ENCODE assay signal across 32 cellular contexts in genomic region chr21:45572783-45573451, GRCh38. TPM values are rescaled to one million over a fixed set of nuclear protein-coding genes. Genes with fewer than 3 reads are reported as not detected.
DNase-seq lines count a peak whose midpoint lies in the region; ATAC-seq, FAIRE-seq and TF ChIP-seq lines count a peak whose summit lies in the region.
"Had no signal": no experiment of that assay in that cellular context is flagged by ENCODE, and none has a peak within 500 bp of the region (broad histone marks: within the 10 kb centered on the region; RNA-seq: fewer than 3 reads in every experiment).

No MANE protein-coding gene starts in this region.

- no peak overlapping the region for H2BK5ac ChIP-seq in neuronal stem cell (ENCODE audit: low read length)

- H3K14ac ChIP-seq in neuronal stem cell (ENCODE audit: low read length), result no peak overlapping the region

- H2AFZ ChIP-seq in HepG2 (ENCODE audit: low read length) (no peak overlapping the region), neuronal stem cell (ENCODE audit: low read length) (no peak overlapping the region)
- H2AFZ ChIP-seq: parathyroid adenoma, PC-9 had no signal

- TF ChIP-seq CTCF in Peyer's patch (IDR thresholded peaks at IDR 0.05), result no peak
- TF ChIP-seq CTCF in HepG2 (CRISPR knock-in tag; IDR thresholded peaks at IDR 0.05), result no peak
- no peak for TF ChIP-seq CTCF in sigmoid colon (IDR thresholded peaks at IDR 0.05)
- TF ChIP-seq CTCF in progenitor cell of endocrine pancreas (IDR thresholded peaks at IDR 0.05; ENCODE audit: unreplicated experiment), result no peak

- peak in 2 of 3 donors; percentile 19 to 34 for DNase-seq in Peyer's patch
- no peak for DNase-seq in caudate nucleus (lab: John Stamatoyannopoulos, UW)
- no peak for DNase-seq in HepG2 (ENCODE audit: low spot score)
- DNase-seq in sigmoid colon, result peak; percentile 51
- no peak for DNase-seq in left lobe of liver (ENCODE audit: low spot score)
- no peak for DNase-seq in NCI-H2029 (lab: John Stamatoyannopoulos, UW)
- DNase-seq in neuronal stem cell (ENCODE audit: low spot score), result no peak
- no peak for DNase-seq in progenitor cell of endocrine pancreas (ENCODE audit: low spot score, unreplicated experiment)
- DNase-seq: activated CD4-positive, alpha-beta memory T cell treated with anti-CD3 and anti-CD28 coated beads, Interleukin-2, amount 10 ng/mL, durations not matched to agents 7 days and 5 days; activated T-cell treated with anti-CD3 and anti-CD28 coated beads for 4 hours; amygdala; CD8-positive, alpha-beta memory T cell; cortex of kidney; NCI-H2029 treated with DMSO at 0.1 percent for 48 hours; NCI-H524 treated with DMSO at 0.1 percent for 48 hours; PC-9; stimulated activated CD4-positive, alpha-beta T cell treated with anti-CD3 and anti-CD28 coated beads, Interleukin-12 subunit alpha, Interleukin-12 subunit beta, amount 100 ng/mL, for 4 hours; stimulated activated CD4-positive, alpha-beta T cell treated with anti-CD3 and anti-CD28 coated beads, Interleukin-2, amount 100 ng/mL, for 48 hours; T-helper 17 cell; trophoblast cell had no signal

- no peak overlapping the region for H2AK5ac ChIP-seq in neuronal stem cell (ENCODE audit: low read depth, low read length)

- FAIRE-seq in HepG2 (lab: Jason Lieb, UNC), result no peak
- FAIRE-seq: GM12878, kidney had no signal

- H3K4me1 Mint-ChIP-seq in progenitor cell of endocrine pancreas (ENCODE audit: low read depth), result peaks cover 3% of the 10 kb centered on the region
- H3K4me1 Mint-ChIP-seq: activated CD4-positive, alpha-beta memory T cell treated with anti-CD3 and anti-CD28 coated beads, Interleukin-2, amount 10 ng/mL, durations not matched to agents 7 days and 5 days; T-helper 17 cell had no signal

- no peak overlapping the region for H3K27ac Mint-ChIP-seq in progenitor cell of endocrine pancreas
- H3K27ac Mint-ChIP-seq: activated CD4-positive, alpha-beta memory T cell treated with anti-CD3 and anti-CD28 coated beads, Interleukin-2, amount 10 ng/mL, durations not matched to agents 7 days and 5 days; activated T-helper 2 cell treated with anti-CD3 and anti-CD28 coated beads, Interferon-gamma antibody, Interleukin-2, Interleukin-4, amounts not matched to agents 10 μg/mL and 5 μg/mL and 100 μg/mL, durations not matched to agents 14 hours and 24 hours and 36 hours; natural killer cell treated with Interleukin-12 subunit alpha and Interleukin-12 subunit beta and Interleukin-15 and Interleukin-18, amount 100 ng/mL, for 72 hours; T-helper 17 cell had no signal

- no peak for TF ChIP-seq EP300 in HepG2 (IDR thresholded peaks at IDR 0.05; ENCODE audit: low read depth in 2 of 2, low read length in 2 of 2)
- no peak for TF ChIP-seq EP300 in HepG2 (CRISPR knock-in tag; IDR thresholded peaks at IDR 0.05; ENCODE audit: borderline replicate concordance)
- TF ChIP-seq EP300 in sigmoid colon (IDR thresholded peaks at IDR 0.05), result no peak

- H3K79me1 ChIP-seq in neuronal stem cell (ENCODE audit: low read depth, low read length), result no peaks in the 10 kb centered on the region

- H3K9me3 ChIP-seq in Peyer's patch (no peaks in the 10 kb centered on the region), HepG2 (ENCODE audit: low read length) (no peaks in the 10 kb centered on the region), sigmoid colon (no peaks in the 10 kb centered on the region), neuronal stem cell (replicated peaks in 1 of 2; ENCODE audit: control insufficient read depth in 2 of 2, insufficient read depth in 1 of 2, low read depth in 1 of 2, low read length in 2 of 2) (no peaks in the 10 kb centered on the region)
- H3K9me3 ChIP-seq: breast epithelium, esophagus muscularis mucosa, HAP-1, lower lobe of right lung had no signal

- ATAC-seq in HepG2, result no peak
- no peak for ATAC-seq in left lobe of liver
- ATAC-seq: activated naive CD4-positive, alpha-beta T cell treated with anti-CD3 and anti-CD28 coated beads, Interleukin-2, amount 50 U/mL, for 72 hours; foreskin keratinocyte; GM12878; Right ventricle myocardium inferior; T-helper 17 cell had no signal

- H3K4me1 ChIP-seq in Peyer's patch (peaks cover 0 to 5% (median 0%) of the 10 kb centered on the region in 4 donors), HepG2 (ENCODE audit: insufficient read depth, low read length) (peaks cover 9% of the 10 kb centered on the region; the same call in 1 of the 2 replicates), sigmoid colon (peaks cover 0 to 64% (median 46%) of the 10 kb centered on the region in 4 donors), neuronal stem cell (ENCODE audit: control insufficient read depth in 2 of 2, insufficient read depth in 1 of 2, low read depth in 1 of 2, low read length in 2 of 2) (peaks cover 9 to 14% of the 10 kb centered on the region in 2 donors)
- H3K4me1 ChIP-seq: breast epithelium, foreskin keratinocyte, HAP-1, parathyroid adenoma had no signal

- TF ChIP-seq RAD21 in HepG2 (CRISPR knock-in tag; IDR thresholded peaks at IDR 0.05), result no peak

- no peaks in the 10 kb centered on the region for H3K79me2 ChIP-seq in HepG2 (ENCODE audit: insufficient read depth, low read length)
- H3K79me2 ChIP-seq: parathyroid adenoma had no signal

- no peak overlapping the region for H3K4me3 Mint-ChIP-seq in progenitor cell of endocrine pancreas (ENCODE audit: low read depth)
- H3K4me3 Mint-ChIP-seq: activated CD4-positive, alpha-beta memory T cell treated with anti-CD3 and anti-CD28 coated beads, Interleukin-2, amount 10 ng/mL, durations not matched to agents 7 days and 5 days; CD8-positive, alpha-beta memory T cell; natural killer cell treated with Interleukin-12 subunit alpha and Interleukin-12 subunit beta and Interleukin-15 and Interleukin-18, amount 100 ng/mL, for 72 hours; T-helper 17 cell had no signal

- H3K27me3 ChIP-seq in Peyer's patch (no peaks in the 10 kb centered on the region), HepG2 (ENCODE audit: control insufficient read depth in 1 of 2, insufficient read depth in 2 of 2, low read length in 2 of 2) (peaks cover 13 to 80% of the 10 kb centered on the region in 2 experiments), sigmoid colon (no peaks in the 10 kb centered on the region), neuronal stem cell (ENCODE audit: control insufficient read depth in 3 of 3, insufficient read depth in 3 of 3, low read depth in 1 of 3, low read length in 3 of 3) (peaks cover 0 to 42% (median 0%) of the 10 kb centered on the region in 3 experiments)

- no peak overlapping the region for H2BK12ac ChIP-seq in neuronal stem cell (ENCODE audit: low read length)

- no peak overlapping the region for H3K4ac ChIP-seq in neuronal stem cell (ENCODE audit: low read length)

- no peaks in the 10 kb centered on the region for H3K36me3 Mint-ChIP-seq in progenitor cell of endocrine pancreas (ENCODE audit: insufficient read depth)
- H3K36me3 Mint-ChIP-seq: activated naive CD4-positive, alpha-beta T cell treated with anti-CD3 and anti-CD28 coated beads, Interleukin-2, amount 50 U/mL, for 72 hours; CD8-positive, alpha-beta memory T cell; natural killer cell treated with Interleukin-12 subunit alpha and Interleukin-12 subunit beta and Interleukin-15 and Interleukin-18, amount 100 ng/mL, for 72 hours had no signal

- WGBS in HepG2 (ENCODE audit: low lambda C conversion rate), result 74% methylated on average over 10 of the region's 11 CpGs
- 39 to 78% methylated on average over 11 of the region's 11 CpGs for WGBS in sigmoid colon, 2 donors
- WGBS in neuronal stem cell (ENCODE audit: extremely low coverage in 2 of 2, insufficient read length in 2 of 2, insufficient replicate concordance in 1 of 2), 2 donors, result no CpG with 5 or more reads among the region's 11 CpGs

- no TSS peak for BruUV-seq in HepG2 (replicated peaks; lab: Mats Ljungman, UMichigan)

- CTCF ChIA-PET in HepG2 (lab: Yijun Ruan, JAX; ENCODE audit: low intra/inter-chr PET ratio, low total read pairs), result no interaction called here

- TF ChIP-seq POLR2A in Peyer's patch (IDR thresholded peaks at IDR 0.05) (no peak), HepG2 (IDR thresholded peaks at IDR 0.05; ENCODE audit: insufficient read depth in 1 of 2, low read depth in 2 of 2, low read length in 2 of 2) (no peak), sigmoid colon (IDR thresholded peaks at IDR 0.05) (no peak)

- H3K4me2 ChIP-seq in HepG2 (ENCODE audit: low read depth, low read length) (no peak overlapping the region), neuronal stem cell (ENCODE audit: insufficient read depth, low read length, poor library complexity, severe bottlenecking) (no peak overlapping the region)
- H3K4me2 ChIP-seq: PC-9 had no signal

- intact Hi-C loops in HepG2 (cut with micrococcal nuclease; ENCODE audit: unreplicated experiment) (no loop called here), sigmoid colon (cut with DNase I) (no loop called here)

- H2BK120ac ChIP-seq in neuronal stem cell (ENCODE audit: low read depth, low read length), result no peak overlapping the region

- H3K9ac ChIP-seq in HepG2 (ENCODE audit: insufficient read depth, low read depth, low read length) (no peak overlapping the region), neuronal stem cell (ENCODE audit: low read depth, low read length, poor library complexity) (no peak overlapping the region)
- H3K9ac ChIP-seq: parathyroid adenoma had no signal

- H3K23ac ChIP-seq in neuronal stem cell (ENCODE audit: low read depth, low read length, poor library complexity), result no peak overlapping the region

- POLR2A ChIA-PET in HepG2 (lab: Yijun Ruan, JAX), result no interaction called here

- H4K20me1 ChIP-seq in HepG2 (ENCODE audit: insufficient read depth, low read length), result no peaks in the 10 kb centered on the region

- H3K4me3 ChIP-seq in Peyer's patch (no peak overlapping the region), HepG2 (replicated peaks in 1 of 3; ENCODE audit: insufficient read depth in 1 of 3, low read depth in 2 of 3, low read length in 3 of 3) (no peak overlapping the region), sigmoid colon (no peak overlapping the region), neuronal stem cell (ENCODE audit: low read length in 2 of 2) (no peak overlapping the region)
- H3K4me3 ChIP-seq: breast epithelium, esophagus muscularis mucosa, GM12878, HAP-1, lower lobe of right lung, PC-9 had no signal

- H3K27ac ChIP-seq in Peyer's patch (peak overlapping the region in 2 of 4 donors; percentile 39 to 72), caudate nucleus (ENCODE audit: low read depth, low read length) (peak overlapping the region; percentile 8), HepG2 (ENCODE audit: extremely low read length, insufficient read depth, low read length) (no peak overlapping the region), sigmoid colon (peak overlapping the region in 3 of 4 donors; percentile 85 to 94 (median 86)), neuronal stem cell (replicated peaks; ENCODE audit: low read length) (no peak overlapping the region)
- H3K27ac ChIP-seq: esophagus muscularis mucosa, foreskin keratinocyte, lower lobe of right lung, parathyroid adenoma, PC-9 had no signal

- in situ Hi-C loops in HepG2 (cut with HindIII; ENCODE audit: extremely low pct_ligation_motif_present, low pct_unique_long_range_greater_than_20kb), result no loop called here

- no peak overlapping the region for H4K8ac ChIP-seq in neuronal stem cell (ENCODE audit: low read depth, low read length)

- H3K36me3 ChIP-seq in Peyer's patch, result no peaks in the 10 kb centered on the region
- no peaks in the 10 kb centered on the region for H3K36me3 ChIP-seq in HepG2 (replicated peaks in 1 of 2; ENCODE audit: control insufficient read depth in 1 of 2, insufficient read depth in 2 of 2, low read length in 2 of 2)
- no peaks in the 10 kb centered on the region for H3K36me3 ChIP-seq in sigmoid colon
- H3K36me3 ChIP-seq in neuronal stem cell (replicated peaks in 1 of 2; ENCODE audit: control insufficient read depth in 2 of 2, insufficient read depth in 2 of 2, low read length in 2 of 2), result no peaks in the 10 kb centered on the region
- H3K36me3 ChIP-seq: breast epithelium, esophagus muscularis mucosa, HAP-1, lower lobe of right lung had no signal

- H2BK15ac ChIP-seq in neuronal stem cell (ENCODE audit: low read length), result no peak overlapping the region

- H3K27me3 Mint-ChIP-seq in progenitor cell of endocrine pancreas, result peaks cover 30% of the 10 kb centered on the region

- no peaks in the 10 kb centered on the region for H3K9me3 Mint-ChIP-seq in progenitor cell of endocrine pancreas (ENCODE audit: low read depth)
- H3K9me3 Mint-ChIP-seq: activated CD4-positive, alpha-beta memory T cell treated with anti-CD3 and anti-CD28 coated beads, Interleukin-2, amount 10 ng/mL, durations not matched to agents 7 days and 5 days; activated naive CD4-positive, alpha-beta T cell treated with anti-CD3 and anti-CD28 coated beads, Interleukin-2, amount 50 U/mL, for 72 hours; activated T-helper 2 cell treated with anti-CD3 and anti-CD28 coated beads, Interferon-gamma antibody, Interleukin-2, Interleukin-4, amounts not matched to agents 10 μg/mL and 5 μg/mL and 100 μg/mL, durations not matched to agents 14 hours and 24 hours and 36 hours; CD8-positive, alpha-beta memory T cell; natural killer cell treated with Interleukin-12 subunit alpha and Interleukin-12 subunit beta and Interleukin-15 and Interleukin-18, amount 100 ng/mL, for 72 hours had no signal

- no peak overlapping the region for H3K18ac ChIP-seq in neuronal stem cell (ENCODE audit: low read length)

- no peak overlapping the region for H4K91ac ChIP-seq in neuronal stem cell (ENCODE audit: low read depth, low read length, poor library complexity)

RNA-seq across cellular contexts. Expression of gene SLC19A1, which starts 30.7 kb away (rescaled TPM):
- 10 to 100 TPM; 10.7 to 70.8 (median 30.5) TPM for total RNA-seq in Peyer's patch
- total RNA-seq in HepG2 (2016; rRNA removed; fragmentation: Illumina TruSeq; extraction: Trizol), result 12.6 and 21.8 TPM in 2 replicates
- 4.8 and 5.6 TPM in 2 replicates for total RNA-seq in HepG2 (2016; cell fraction: cytosol; rRNA removed; fragmentation: Illumina TruSeq; extraction: Trizol; ENCODE audit: low read depth)
- total RNA-seq in HepG2 (2016; cell fraction: insoluble cytoplasmic fraction; rRNA removed; fragmentation: Illumina TruSeq; extraction: Trizol), result 11.0 and 23.6 TPM in 2 replicates
- 10.8 TPM in 2 replicates for total RNA-seq in HepG2 (2016; cell fraction: membrane; rRNA removed; fragmentation: Illumina TruSeq; extraction: Trizol)
- 21.2 and 27.4 TPM in 2 replicates for total RNA-seq in HepG2 (2016; cell fraction: nucleus; rRNA removed; fragmentation: Illumina TruSeq; extraction: Trizol)
- 23.0 and 31.0 TPM in 2 replicates for polyA plus RNA-seq in HepG2 (2011; rRNA removed)
- 14.5 and 24.7 TPM in 2 replicates for polyA plus RNA-seq in HepG2 (2011; cell fraction: cytosol; rRNA removed)
- polyA plus RNA-seq in HepG2 (2011; cell fraction: nucleus; rRNA removed), result 49.0 and 62.1 TPM in 2 replicates
- polyA plus RNA-seq in HepG2 (2012), result 18.0 and 36.8 TPM in 2 replicates
- polyA plus RNA-seq in HepG2 (2016; cell fraction: cytosol; fragmentation: Illumina TruSeq; extraction: Trizol; ENCODE audit: low read depth), result 3.7 and 4.0 TPM in 2 replicates
- 11.1 and 13.0 TPM in 2 replicates for polyA plus RNA-seq in HepG2 (2016; cell fraction: insoluble cytoplasmic fraction; fragmentation: Illumina TruSeq; extraction: Trizol; ENCODE audit: low read depth)
- polyA plus RNA-seq in HepG2 (2016; cell fraction: membrane; fragmentation: Illumina TruSeq; extraction: Trizol; ENCODE audit: low read depth), result 6.4 and 7.2 TPM in 2 replicates
- polyA plus RNA-seq in HepG2 (2016; cell fraction: nucleus; fragmentation: Illumina TruSeq; extraction: Trizol; ENCODE audit: insufficient read depth, low read depth), result 44.5 and 46.0 TPM in 2 replicates
- 42.0 and 128 TPM in 2 replicates for polyA minus RNA-seq in HepG2 (2011; rRNA and poly(A)+ RNA removed; ENCODE audit: low replicate concordance)
- 32.2 and 34.4 TPM in 2 replicates for polyA minus RNA-seq in HepG2 (2011; cell fraction: cytosol; rRNA and poly(A)+ RNA removed)
- 12.2 and 14.7 TPM in 2 replicates for polyA minus RNA-seq in HepG2 (2011; cell fraction: nucleus; rRNA and poly(A)+ RNA removed)
- total RNA-seq in sigmoid colon, result 1 to 10 TPM; 2.1 to 6.4 (median 2.5) TPM
- 10 to 100 TPM in 1 of 3 donors, 1 to 10 TPM in 2; 1.8 to 10.7 (median 3.2) TPM for polyA plus RNA-seq in sigmoid colon
- total RNA-seq in left lobe of liver, result 13.7 TPM
- 16.6 TPM for polyA plus RNA-seq in neuronal stem cell (2013, experiment 1 of 2)
- 16.2 TPM for polyA plus RNA-seq in neuronal stem cell (2013, experiment 2 of 2)
- total RNA-seq in progenitor cell of endocrine pancreas, result 25.6 and 28.5 TPM in 2 replicates

Comparison
In these comparisons a context has a peak if more than half of its experiments do, and no peak if none do; other contexts are left out.
1. DNase-seq: peak in Peyer's patch (2 of 3) and sigmoid colon (single experiment); none in caudate nucleus (0 of 61), HepG2 (single experiment), left lobe of liver (single experiment), NCI-H2029 (single experiment), neuronal stem cell (single experiment) and progenitor cell of endocrine pancreas (single experiment).
2. H3K27ac ChIP-seq: peak in caudate nucleus (single experiment) and sigmoid colon (3 of 4); none in HepG2 (single experiment) and neuronal stem cell (single experiment).